Comparison of ENCODE assay signal across 9 cellular contexts in the genomic region with DNA sequence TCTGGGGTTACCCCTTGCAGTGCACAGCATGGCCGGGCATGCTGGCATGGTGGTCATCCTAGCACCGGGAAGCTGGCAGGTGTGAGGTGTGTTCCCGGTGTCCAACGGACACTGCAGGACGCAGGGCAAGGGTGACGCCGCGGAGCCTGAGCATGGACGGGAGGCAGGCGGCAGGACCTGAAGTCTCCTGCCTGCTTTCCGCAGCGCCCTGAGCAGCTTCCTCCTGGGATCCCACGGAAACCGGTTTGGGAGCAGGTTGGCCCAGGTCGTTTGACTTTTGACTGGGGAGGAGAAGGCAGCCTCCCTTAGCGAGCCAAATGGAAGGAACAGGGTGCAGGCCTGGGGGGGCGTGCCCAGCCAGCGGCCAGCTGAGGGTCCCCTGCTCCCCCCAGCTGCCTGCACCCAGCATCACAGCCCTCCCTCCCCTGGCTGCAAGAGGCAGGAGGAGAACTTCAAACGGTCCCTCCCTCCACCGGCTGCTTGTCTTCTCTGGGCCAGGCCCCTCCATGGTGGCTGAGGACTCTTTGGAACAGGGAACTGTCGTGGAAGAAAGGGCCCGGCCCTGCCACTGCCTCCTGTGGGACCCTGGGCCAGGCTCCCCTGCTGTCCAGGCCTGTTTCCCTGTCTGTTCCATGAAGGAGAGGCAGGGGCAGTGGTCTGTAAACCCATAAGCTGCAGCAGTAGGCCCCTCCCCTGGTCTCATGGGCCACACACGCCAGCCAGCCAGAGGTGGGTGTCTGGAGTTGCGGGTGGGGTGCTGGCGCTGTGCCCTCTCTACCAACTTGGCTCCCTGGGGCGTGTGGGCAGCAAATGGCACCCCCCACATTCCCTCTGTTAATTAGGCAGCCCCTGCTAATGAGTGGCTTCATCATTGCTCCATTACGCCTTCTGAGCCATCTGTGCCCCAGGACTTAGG. TPM values are rescaled to one million over a fixed set of nuclear protein-coding genes. Genes with fewer than 3 reads are reported as not detected.
A peak's percentile ranks its signal among the peaks of the same experiment; 100 is the strongest.
DNase-seq lines count a peak whose midpoint lies in the region; ATAC-seq and TF ChIP-seq lines count a peak whose summit lies in the region.
"Had no signal": no experiment of that assay in that cellular context is flagged by ENCODE, and none has a peak within 500 bp of the region (broad histone marks: within the 10 kb centered on the region; RNA-seq: fewer than 3 reads in every experiment).

No MANE protein-coding gene starts in this region.

- no peaks in the 10 kb centered on the region for H3K36me3 Mint-ChIP-seq in nephron (ENCODE audit: low read depth)
- H3K36me3 Mint-ChIP-seq in T-helper 17 cell (ENCODE audit: low read depth): no peaks in the 10 kb centered on the region

- POLR2A ChIA-PET in HEK293 (lab: Yijun Ruan, JAX): no interaction called here

- no peaks in the 10 kb centered on the region for H3K4me1 ChIP-seq in HEK293 (ENCODE audit: control insufficient read depth, insufficient read depth, low read length)
- peaks cover 18 to 37% of the 10 kb centered on the region in 2 donors for H3K4me1 ChIP-seq in duodenal mucosa (ENCODE audit: control insufficient read depth in 1 of 2, insufficient read depth in 2 of 2, low read length in 2 of 2)

- peaks cover 33% of the 10 kb centered on the region for H3K4me1 Mint-ChIP-seq in nephron
- peaks cover 5% of the 10 kb centered on the region for H3K4me1 Mint-ChIP-seq in T-helper 17 cell

- CTCF ChIA-PET in HEK293 (lab: Yijun Ruan, JAX): interaction anchor here (1.7 to 1.8 kb wide), 2 partner anchors 28 kb away, joined by 7 read pairs; no protein-coding TSS in a partner anchor

- no peak overlapping the region for H3K4me3 ChIP-seq in HEK293 (ENCODE audit: low read depth, low read length)
- H3K4me3 ChIP-seq in duodenal mucosa (ENCODE audit: low read depth in 1 of 2, low read length in 2 of 2): peak overlapping the region; percentile 71 to 73

- peak overlapping the region; percentile 70 to 72 for H3K9ac ChIP-seq in duodenal mucosa (ENCODE audit: low read depth in 1 of 2, low read length in 2 of 2)

- H3K4me3 Mint-ChIP-seq in nephron (peak overlapping the region in 1 of 3 experiments; percentile 79), T-helper 17 cell (no peak overlapping the region)
- H3K4me3 Mint-ChIP-seq: activated T-helper 17 cell treated with anti-CD3 and anti-CD28 coated beads, Interleukin-2, amount 50 U/mL, for 72 hours had no signal

- ATAC-seq in T-helper 17 cell: no peak
- ATAC-seq: activated T-helper 17 cell treated with anti-CD3 and anti-CD28 coated beads, Interleukin-2, amount 50 U/mL, for 72 hours had no signal

- H3K27me3 Mint-ChIP-seq in nephron (ENCODE audit: low read depth): peaks cover 10% of the 10 kb centered on the region
- peaks cover 3% of the 10 kb centered on the region for H3K27me3 Mint-ChIP-seq in T-helper 17 cell

- H3K27ac ChIP-seq in 22Rv1: peak overlapping the region; percentile 64
- H3K27ac ChIP-seq in HEK293 (ENCODE audit: extremely low read depth, low read depth, low read length): no peak overlapping the region
- peak overlapping the region; percentile 82 for H3K27ac ChIP-seq in duodenal mucosa (ENCODE audit: low read depth, low read length)

- DNase-seq in mucosa of gallbladder (ENCODE audit: low spot score) (no peak), T-helper 17 cell (no peak), T-helper 9 cell (no peak), activated gamma-delta T cell treated with Interleukin-2 at 50 U/mL for 16 hours (no peak)

- H3K9me3 ChIP-seq in HEK293 (ENCODE audit: control insufficient read depth, insufficient read depth, low read depth, low read length): no peaks in the 10 kb centered on the region
- no peaks in the 10 kb centered on the region for H3K9me3 ChIP-seq in duodenal mucosa (ENCODE audit: control insufficient read depth in 1 of 2, low read length in 2 of 2)
- no peaks in the 10 kb centered on the region for H3K9me3 ChIP-seq in T-helper 17 cell (ENCODE audit: control insufficient read depth, low read length, poor library complexity, severe bottlenecking)

- H3K27ac Mint-ChIP-seq in nephron (peak overlapping the region; percentile 49 to 98 (median 82)), T-helper 17 cell (no peak overlapping the region)

- no peaks in the 10 kb centered on the region for H3K27me3 ChIP-seq in duodenal mucosa (ENCODE audit: control insufficient read depth in 1 of 2, insufficient read depth in 2 of 2, low read length in 2 of 2)

- TF ChIP-seq CTCF in 22Rv1 (IDR thresholded peaks at IDR 0.05) (no peak), HEK293 (tag by site-specific recombination; IDR thresholded peaks at IDR 0.05) (no peak), nephron (IDR thresholded peaks at IDR 0.05; ENCODE audit: unreplicated experiment in 3 of 3) (no peak)

- H3K36me3 ChIP-seq in HEK293 (ENCODE audit: control insufficient read depth in 2 of 2, insufficient read depth in 1 of 2, low read length in 2 of 2) (no peaks in the 10 kb centered on the region), duodenal mucosa (ENCODE audit: control insufficient read depth in 1 of 2, insufficient read depth in 2 of 2, low read length in 2 of 2) (no peaks in the 10 kb centered on the region)

- no peaks in the 10 kb centered on the region for H3K9me3 Mint-ChIP-seq in nephron
- H3K9me3 Mint-ChIP-seq: activated T-helper 17 cell treated with anti-CD3 and anti-CD28 coated beads, Interleukin-2, amount 50 U/mL, for 72 hours had no signal

TF ChIP-seq in HEK293, 187 proteins besides CTCF, POLR2A, EP300 and RAD21:
- TF ChIP-seq ZNF292 (tag by site-specific recombination; IDR thresholded peaks at IDR 0.05; ENCODE audit: borderline replicate concordance, low read depth): no peak
- TF ChIP-seq, protein P1, sequence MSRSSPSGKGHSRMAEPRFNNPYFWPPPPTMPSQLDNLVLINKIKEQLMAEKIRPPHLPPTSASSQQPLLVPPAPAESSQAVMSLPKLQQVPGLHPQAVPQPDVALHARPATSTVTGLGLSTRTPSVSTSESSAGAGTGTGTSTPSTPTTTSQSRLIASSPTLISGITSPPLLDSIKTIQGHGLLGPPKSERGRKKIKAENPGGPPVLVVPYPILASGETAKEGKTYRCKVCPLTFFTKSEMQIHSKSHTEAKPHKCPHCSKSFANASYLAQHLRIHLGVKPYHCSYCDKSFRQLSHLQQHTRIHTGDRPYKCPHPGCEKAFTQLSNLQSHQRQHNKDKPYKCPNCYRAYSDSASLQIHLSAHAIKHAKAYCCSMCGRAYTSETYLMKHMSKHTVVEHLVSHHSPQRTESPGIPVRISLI (tag by site-specific recombination; IDR thresholded peaks at IDR 0.05): no peak
- 0 out of 2 replicates have a peak, but pooled peaks have one; percentile 20 for TF ChIP-seq KLF9 (tag by site-specific recombination; IDR thresholded peaks at IDR 0.05; ENCODE audit: low read depth)
- TF ChIP-seq REPIN1 (tag by site-specific recombination; IDR thresholded peaks at IDR 0.05; ENCODE audit: low read depth): no peak
- TF ChIP-seq GLIS1 (tag by site-specific recombination; IDR thresholded peaks at IDR 0.05): no peak
- no peak for TF ChIP-seq SCRT2 (tag by site-specific recombination; IDR thresholded peaks at IDR 0.05)
- peak; percentile 47; the same call in 1 of the 2 replicates for TF ChIP-seq EGR2 (tag by site-specific recombination; IDR thresholded peaks at IDR 0.05; ENCODE audit: low read depth)
- no peak for TF ChIP-seq ZNF707 (tag by site-specific recombination; IDR thresholded peaks at IDR 0.05)
- TF ChIP-seq ZNF600 (tag by site-specific recombination; IDR thresholded peaks at IDR 0.05): no peak
- TF ChIP-seq ZFHX2 (tag by site-specific recombination; conservative IDR thresholded peaks at IDR 0.05): peak; percentile 75; the same call in 1 of the 2 replicates
- TF ChIP-seq ZNF266 (tag by site-specific recombination; IDR thresholded peaks at IDR 0.05; ENCODE audit: low read depth): no peak
- TF ChIP-seq ZNF596 (tag by site-specific recombination; IDR thresholded peaks at IDR 0.05): no peak
- no peak for TF ChIP-seq ZSCAN23 (tag by site-specific recombination; IDR thresholded peaks at IDR 0.05)
- TF ChIP-seq, protein P2, sequence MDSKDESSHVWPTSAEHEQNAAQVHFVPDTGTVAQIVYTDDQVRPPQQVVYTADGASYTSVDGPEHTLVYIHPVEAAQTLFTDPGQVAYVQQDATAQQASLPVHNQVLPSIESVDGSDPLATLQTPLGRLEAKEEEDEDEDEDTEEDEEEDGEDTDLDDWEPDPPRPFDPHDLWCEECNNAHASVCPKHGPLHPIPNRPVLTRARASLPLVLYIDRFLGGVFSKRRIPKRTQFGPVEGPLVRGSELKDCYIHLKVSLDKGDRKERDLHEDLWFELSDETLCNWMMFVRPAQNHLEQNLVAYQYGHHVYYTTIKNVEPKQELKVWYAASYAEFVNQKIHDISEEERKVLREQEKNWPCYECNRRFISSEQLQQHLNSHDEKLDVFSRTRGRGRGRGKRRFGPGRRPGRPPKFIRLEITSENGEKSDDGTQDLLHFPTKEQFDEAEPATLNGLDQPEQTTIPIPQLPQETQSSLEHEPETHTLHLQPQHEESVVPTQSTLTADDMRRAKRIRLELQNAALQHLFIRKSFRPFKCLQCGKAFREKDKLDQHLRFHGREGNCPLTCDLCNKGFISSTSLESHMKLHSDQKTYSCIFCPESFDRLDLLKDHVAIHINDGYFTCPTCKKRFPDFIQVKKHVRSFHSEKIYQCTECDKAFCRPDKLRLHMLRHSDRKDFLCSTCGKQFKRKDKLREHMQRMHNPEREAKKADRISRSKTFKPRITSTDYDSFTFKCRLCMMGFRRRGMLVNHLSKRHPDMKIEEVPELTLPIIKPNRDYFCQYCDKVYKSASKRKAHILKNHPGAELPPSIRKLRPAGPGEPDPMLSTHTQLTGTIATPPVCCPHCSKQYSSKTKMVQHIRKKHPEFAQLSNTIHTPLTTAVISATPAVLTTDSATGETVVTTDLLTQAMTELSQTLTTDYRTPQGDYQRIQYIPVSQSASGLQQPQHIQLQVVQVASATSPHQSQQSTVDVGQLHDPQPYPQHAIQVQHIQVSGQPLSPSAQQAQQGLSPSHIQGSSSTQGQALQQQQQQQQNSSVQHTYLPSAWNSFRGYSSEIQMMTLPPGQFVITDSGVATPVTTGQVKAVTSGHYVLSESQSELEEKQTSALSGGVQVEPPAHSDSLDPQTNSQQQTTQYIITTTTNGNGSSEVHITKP (tag by site-specific recombination; IDR thresholded peaks at IDR 0.05): no peak

RNA-seq across cellular contexts. Expression of a gene that starts 7.9 kb away (rescaled TPM):
- total RNA-seq in mucosa of gallbladder (312 TPM), T-helper 17 cell (1 to 10 TPM in 1 of 2 donors, under 1 TPM in 1; 0.65 to 1.3 TPM)

RNA-seq across cellular contexts. Expression of a gene that starts 47.5 kb away (rescaled TPM):
- total RNA-seq in mucosa of gallbladder (0.60 TPM), T-helper 17 cell (under 1 TPM; 0.75 to 0.99 TPM)
- total RNA-seq: activated T-helper 17 cell treated with anti-CD3 and anti-CD28 coated beads, Interleukin-2, amount 50 U/mL, for 72 hours had no signal

Comparison
In these comparisons a context has a peak if more than half of its experiments do, and no peak if none do; other contexts are left out.
1. RNA of a gene that starts 7.9 kb away (total RNA-seq): 312 TPM in mucosa of gallbladder (single experiment); 0.65 to 1.3 TPM in T-helper 17 cell; every median in the first group is over 100 times any median in the second.